Comparison of ENCODE assay signal across 8 cellular contexts in the genomic region with DNA sequence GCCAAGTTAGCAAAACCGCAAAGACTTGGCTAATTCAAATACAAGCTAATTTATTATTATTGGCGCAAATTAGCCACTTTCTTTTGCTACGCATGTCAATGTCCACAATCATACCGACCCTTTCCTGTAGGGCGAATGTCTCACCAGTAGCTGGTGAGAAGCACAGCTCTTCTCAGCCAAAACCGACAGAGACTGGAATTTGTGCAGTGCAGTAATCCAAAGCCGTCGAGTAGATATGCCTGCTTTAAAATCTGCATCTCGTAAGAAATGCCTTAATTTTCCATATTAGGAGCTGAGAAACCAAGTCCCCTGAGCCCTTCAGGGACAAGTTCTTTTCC. TPM values are rescaled to one million over a fixed set of nuclear protein-coding genes. Genes with fewer than 3 reads are reported as not detected.
DNase-seq lines count a peak whose midpoint lies in the region; ATAC-seq and TF ChIP-seq lines count a peak whose summit lies in the region.

No MANE protein-coding gene starts in this region.

- H3K4me3 Mint-ChIP-seq in Caco-2 (ENCODE audit: unreplicated experiment), result no peak overlapping the region
- no peak overlapping the region for H3K4me3 Mint-ChIP-seq in activated T-helper 1 cell treated with anti-CD3 and anti-CD28 coated beads, Interleukin-12 subunit alpha, Interleukin-12 subunit beta, Interleukin-2, Interleukin-4 antibody, amounts not matched to agents 30 ng/mL and 10 ng/mL and 1 ng/mL, durations not matched to agents 14 hours and 24 hours and 36 hours

- H3K4me3 ChIP-seq in Caco-2 (ENCODE audit: low read depth, low read length) (peak overlapping the region; percentile 47), skeletal muscle cell (ENCODE audit: low read depth, low read length) (peak overlapping the region; percentile 90)

- DNase-seq in Caco-2, result no peak
- peak; percentile 42 for DNase-seq in HuH-7 (ENCODE audit: low spot score)
- DNase-seq in activated T-helper 1 cell treated with anti-CD3 and anti-CD28 coated beads, Interleukin-12 subunit alpha, Interleukin-12 subunit beta, Interleukin-2, Interleukin-4 antibody, amounts not matched to agents 30 ng/mL and 10 ng/mL and 1 ng/mL, durations not matched to agents 14 hours and 24 hours and 36 hours (ENCODE audit: low spot score), result peak; percentile 14
- DNase-seq in left cardiac atrium, result no peak
- peak; percentile 69 for DNase-seq in skeletal muscle cell (ENCODE audit: low read depth)
- no peak for DNase-seq in activated gamma-delta T cell treated with Interleukin-2 at 50 U/mL for 16 hours
- DNase-seq in GDM1 (lab: John Stamatoyannopoulos, UW), result no peak

- no peaks in the 10 kb centered on the region for H3K9me3 ChIP-seq in Caco-2

- no peaks in the 10 kb centered on the region for H3K36me3 ChIP-seq in Caco-2 (ENCODE audit: control insufficient read depth, insufficient read depth, low read length)

- H3K36me3 Mint-ChIP-seq in Caco-2 (ENCODE audit: insufficient read depth, unreplicated experiment), result peaks cover 10% of the 10 kb centered on the region
- no peaks in the 10 kb centered on the region for H3K36me3 Mint-ChIP-seq in activated T-helper 1 cell treated with anti-CD3 and anti-CD28 coated beads, Interleukin-12 subunit alpha, Interleukin-12 subunit beta, Interleukin-2, Interleukin-4 antibody, amounts not matched to agents 30 ng/mL and 10 ng/mL and 1 ng/mL, durations not matched to agents 14 hours and 24 hours and 36 hours (ENCODE audit: low read depth)

- TF ChIP-seq CTCF in Caco-2 (IDR thresholded peaks at IDR 0.05; ENCODE audit: insufficient read depth in 1 of 2, low read depth in 1 of 2, low read length in 1 of 2, severe bottlenecking in 1 of 2, unreplicated experiment in 1 of 2), result no peak

- no peaks in the 10 kb centered on the region for H3K27me3 ChIP-seq in Caco-2 (replicated peaks; ENCODE audit: control insufficient read depth, insufficient read depth, low read length)

- H3K4me1 ChIP-seq in Caco-2, result peaks cover 10% of the 10 kb centered on the region

- CTCF ChIA-PET in Caco-2 (lab: Charles Lee), result interaction anchor here (0.5 to 2.5 kb wide), 15 partner anchors 11 to 758 kb away, joined by 3 to 42 read pairs (median 4); partner anchors contain the start of gene ADAM10

- POLR2A ChIA-PET in Caco-2 (lab: Charles Lee), result interaction anchor here (0.7 to 2.5 kb wide), 11 partner anchors 9 to 438 kb away, joined by 3 to 99 read pairs (median 5); partner anchors contain the start of gene ADAM10

- H3K27me3 Mint-ChIP-seq in Caco-2 (ENCODE audit: insufficient read depth, unreplicated experiment), result no peaks in the 10 kb centered on the region
- no peaks in the 10 kb centered on the region for H3K27me3 Mint-ChIP-seq in activated T-helper 1 cell treated with anti-CD3 and anti-CD28 coated beads, Interleukin-12 subunit alpha, Interleukin-12 subunit beta, Interleukin-2, Interleukin-4 antibody, amounts not matched to agents 30 ng/mL and 10 ng/mL and 1 ng/mL, durations not matched to agents 14 hours and 24 hours and 36 hours (ENCODE audit: insufficient read depth)

- H3K9me3 Mint-ChIP-seq in Caco-2 (ENCODE audit: unreplicated experiment), result peaks cover 10% of the 10 kb centered on the region
- H3K9me3 Mint-ChIP-seq in activated T-helper 1 cell treated with anti-CD3 and anti-CD28 coated beads, Interleukin-12 subunit alpha, Interleukin-12 subunit beta, Interleukin-2, Interleukin-4 antibody, amounts not matched to agents 30 ng/mL and 10 ng/mL and 1 ng/mL, durations not matched to agents 14 hours and 24 hours and 36 hours, result no peaks in the 10 kb centered on the region

- ATAC-seq in GM19025 (IDR thresholded peaks at IDR 0.05; ENCODE audit: low read depth, unreplicated experiment) (peak; percentile 2), left cardiac atrium (peak; percentile 20 to 48)

- no peaks in the 10 kb centered on the region for H3K4me1 Mint-ChIP-seq in Caco-2 (ENCODE audit: low read depth, unreplicated experiment)
- peaks cover 9% of the 10 kb centered on the region for H3K4me1 Mint-ChIP-seq in activated T-helper 1 cell treated with anti-CD3 and anti-CD28 coated beads, Interleukin-12 subunit alpha, Interleukin-12 subunit beta, Interleukin-2, Interleukin-4 antibody, amounts not matched to agents 30 ng/mL and 10 ng/mL and 1 ng/mL, durations not matched to agents 14 hours and 24 hours and 36 hours (ENCODE audit: low read depth)

- H3K27ac Mint-ChIP-seq in Caco-2 (ENCODE audit: unreplicated experiment), result peak overlapping the region; percentile 85
- peak overlapping the region; percentile 88 for H3K27ac Mint-ChIP-seq in activated T-helper 1 cell treated with anti-CD3 and anti-CD28 coated beads, Interleukin-12 subunit alpha, Interleukin-12 subunit beta, Interleukin-2, Interleukin-4 antibody, amounts not matched to agents 30 ng/mL and 10 ng/mL and 1 ng/mL, durations not matched to agents 14 hours and 24 hours and 36 hours

- BruUV-seq in Caco-2 (replicated peaks; lab: Mats Ljungman, UMichigan), result no TSS peak

- intact Hi-C loops in Caco-2 (cut with micrococcal nuclease; ENCODE audit: unreplicated experiment), result loop anchor here (2.0 to 10.0 kb wide), 4 partner anchors 62 to 543 kb away; partner anchors contain the start of gene SLTM
- intact Hi-C loops in activated T-helper 1 cell treated with anti-CD3 and anti-CD28 coated beads, Interleukin-12 subunit alpha, Interleukin-12 subunit beta, Interleukin-2, Interleukin-4 antibody, amounts not matched to agents 30 ng/mL and 10 ng/mL and 1 ng/mL, durations not matched to agents 14 hours and 24 hours and 36 hours (cut with micrococcal nuclease), result loop anchor here (2.0 to 5.0 kb wide), 4 partner anchors 72 to 333 kb away; partner anchors contain the start of gene RNF111
- intact Hi-C loops in left cardiac atrium (cut with DNase I), result loop anchor here in 1 of 2 donors (2.0 kb wide), 1 partner anchor 22 kb away; the partner anchor contains the start of gene ADAM10

RNA-seq across cellular contexts. Expression of gene MINDY2, which starts 0.6 kb away (rescaled TPM):
- total RNA-seq in Caco-2 (2022) (24.0 and 25.5 TPM in 2 replicates), left cardiac atrium (10 to 100 TPM; 28.7 to 35.5 TPM)
- total RNA-seq in activated T-helper 1 cell treated with anti-CD3 and anti-CD28 coated beads, Interleukin-12 subunit alpha, Interleukin-12 subunit beta, Interleukin-2, Interleukin-4 antibody, amounts not matched to agents 30 ng/mL and 10 ng/mL and 1 ng/mL, durations not matched to agents 14 hours and 24 hours and 36 hours, result 9.0 and 9.7 TPM in 2 replicates

RNA-seq across cellular contexts. Expression of gene ADAM10, which starts 21.0 kb away (rescaled TPM):
- 168 and 170 TPM in 2 replicates for total RNA-seq in Caco-2 (2022)
- total RNA-seq in activated T-helper 1 cell treated with anti-CD3 and anti-CD28 coated beads, Interleukin-12 subunit alpha, Interleukin-12 subunit beta, Interleukin-2, Interleukin-4 antibody, amounts not matched to agents 30 ng/mL and 10 ng/mL and 1 ng/mL, durations not matched to agents 14 hours and 24 hours and 36 hours, result 98.7 and 116 TPM in 2 replicates
- total RNA-seq in left cardiac atrium, result 10 to 100 TPM; 79.8 to 84.8 TPM

Comparison
In these comparisons a context has a peak if more than half of its experiments do, and no peak if none do; other contexts are left out.
1. DNase-seq: peak in HuH-7 (single experiment), activated T-helper 1 cell treated with anti-CD3 and anti-CD28 coated beads, Interleukin-12 subunit alpha, Interleukin-12 subunit beta, Interleukin-2, Interleukin-4 antibody, amounts not matched to agents 30 ng/mL and 10 ng/mL and 1 ng/mL, durations not matched to agents 14 hours and 24 hours and 36 hours (single experiment) and skeletal muscle cell (single experiment); none in Caco-2 (0 of 2), left cardiac atrium (single experiment), activated gamma-delta T cell treated with Interleukin-2 at 50 U/mL for 16 hours (single experiment) and GDM1 (single experiment).